8 cellular contexts compared by ENCODE assay signal in the genomic region with DNA sequence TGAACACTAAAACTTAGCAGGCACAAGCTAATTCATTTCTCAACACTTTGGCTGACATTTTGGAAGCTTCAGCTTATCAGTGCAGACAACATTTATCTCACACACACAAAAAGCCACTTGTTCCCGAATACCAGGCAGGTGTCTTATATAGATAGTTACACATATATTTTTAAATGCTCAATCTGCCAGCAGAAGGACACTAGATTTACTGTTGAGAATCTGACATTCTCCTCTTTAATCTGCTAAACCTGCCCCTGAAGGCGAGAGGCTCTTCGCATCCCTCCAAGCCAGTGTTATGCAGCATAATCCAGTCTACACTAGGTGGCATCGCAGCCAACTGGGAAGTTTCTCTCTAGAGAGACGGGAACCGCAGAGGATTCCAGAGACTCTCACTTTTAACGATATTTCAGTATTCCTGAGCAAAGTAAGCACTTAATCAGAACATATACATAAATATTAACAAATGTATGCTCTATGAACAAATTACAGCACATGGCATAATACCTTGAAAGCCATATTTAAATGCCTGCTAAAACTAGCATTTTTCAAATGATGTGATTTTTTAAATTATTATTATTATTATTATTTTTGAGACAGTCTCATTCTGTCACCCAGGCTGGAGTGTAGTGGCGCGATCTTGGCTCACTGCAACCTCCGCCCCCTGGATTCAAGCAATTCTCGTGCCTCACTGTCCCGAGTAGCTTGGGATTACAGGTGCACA.
DNase-seq lines count a peak whose midpoint lies in the region; ATAC-seq and TF ChIP-seq lines count a peak whose summit lies in the region.

No MANE protein-coding gene starts in this region.

- no peaks in the 10 kb centered on the region for H3K79me2 ChIP-seq in HCT116 (ENCODE audit: insufficient read depth, low read length)

- no peaks in the 10 kb centered on the region for H3K4me1 Mint-ChIP-seq in stimulated activated naive B cell treated with anti-CD40 and anti-IgM and Interleukin-4, amounts not matched to agents 10 μg/mL and 1 μg/mL and 100 μg/mL, for 72 hours
- no peaks in the 10 kb centered on the region for H3K4me1 Mint-ChIP-seq in activated T-helper 17 cell treated with anti-CD3 and anti-CD28 coated beads, Interleukin-2, amount 50 U/mL, for 72 hours

- TF ChIP-seq CTCF in AG10803 (conservative IDR thresholded peaks at IDR 0.05; ENCODE audit: low read length) (peak; percentile 80), HCT116 (IDR thresholded peaks at IDR 0.05 in 2 of 3, conservative IDR thresholded peaks at IDR 0.05 in 1 of 3; ENCODE audit: borderline replicate concordance in 1 of 3, insufficient read depth in 1 of 3, low read depth in 2 of 3, low read length in 2 of 3) (peak; percentile 71 to 77 (median 72)), fibroblast of the aortic adventitia (IDR thresholded peaks at IDR 0.05; ENCODE audit: insufficient read depth, low read length) (peak; percentile 79), psoas muscle (IDR thresholded peaks at IDR 0.05) (peak; percentile 39)

- peak overlapping the region; percentile 27 for H3K9ac ChIP-seq in HCT116 (ENCODE audit: low read length)

- ATAC-seq in HCT116, result peak; percentile 85
- ATAC-seq in psoas muscle, result no peak
- ATAC-seq in stimulated activated naive B cell treated with anti-CD40 and anti-IgM and Interleukin-4, amounts not matched to agents 10 μg/mL and 1 μg/mL and 100 μg/mL, for 72 hours (replicated peaks), result no peak
- no peak for ATAC-seq in GM19023 (IDR thresholded peaks at IDR 0.05; ENCODE audit: unreplicated experiment)
- ATAC-seq in activated T-helper 17 cell treated with anti-CD3 and anti-CD28 coated beads, Interleukin-2, amount 50 U/mL, for 72 hours (replicated peaks), result no peak

- no peak overlapping the region for H3K4me3 Mint-ChIP-seq in stimulated activated naive B cell treated with anti-CD40 and anti-IgM and Interleukin-4, amounts not matched to agents 10 μg/mL and 1 μg/mL and 100 μg/mL, for 72 hours
- H3K4me3 Mint-ChIP-seq in activated T-helper 17 cell treated with anti-CD3 and anti-CD28 coated beads, Interleukin-2, amount 50 U/mL, for 72 hours, result no peak overlapping the region

- H3K9me3 Mint-ChIP-seq in stimulated activated naive B cell treated with anti-CD40 and anti-IgM and Interleukin-4, amounts not matched to agents 10 μg/mL and 1 μg/mL and 100 μg/mL, for 72 hours, result no peaks in the 10 kb centered on the region
- H3K9me3 Mint-ChIP-seq in activated T-helper 17 cell treated with anti-CD3 and anti-CD28 coated beads, Interleukin-2, amount 50 U/mL, for 72 hours, result no peaks in the 10 kb centered on the region

- POLR2A ChIA-PET in HCT116 (lab: Charles Lee), result interaction anchor here (1.2 kb wide), 1 partner anchor 66 kb away, joined by 4 read pairs; no protein-coding TSS in a partner anchor

- peaks cover 34 to 51% of the 10 kb centered on the region in 2 experiments for H3K4me1 ChIP-seq in HCT116 (ENCODE audit: control insufficient read depth in 1 of 2, insufficient read depth in 2 of 2, low read length in 2 of 2)
- H3K4me1 ChIP-seq in SJSA1 (replicated peaks), result peaks cover 4% of the 10 kb centered on the region
- H3K4me1 ChIP-seq in psoas muscle, result no peaks in the 10 kb centered on the region

- H3K9me2 ChIP-seq in HCT116 (ENCODE audit: insufficient read depth), result no peaks in the 10 kb centered on the region

- TF ChIP-seq RAD21 in HCT116 (IDR thresholded peaks at IDR 0.05; ENCODE audit: low read depth), result peak; percentile 86

- TF ChIP-seq POLR2A in HCT116 (IDR thresholded peaks at IDR 0.05; ENCODE audit: borderline replicate concordance, extremely low read depth, insufficient read depth, insufficient read length), result no peak

- H3K27ac Mint-ChIP-seq in stimulated activated naive B cell treated with anti-CD40 and anti-IgM and Interleukin-4, amounts not matched to agents 10 μg/mL and 1 μg/mL and 100 μg/mL, for 72 hours, result no peak overlapping the region
- no peak overlapping the region for H3K27ac Mint-ChIP-seq in activated T-helper 17 cell treated with anti-CD3 and anti-CD28 coated beads, Interleukin-2, amount 50 U/mL, for 72 hours

- 45 to 48% (median 47%) methylated on average over 12 of the region's 12 CpGs for WGBS in psoas muscle, 3 donors

- H2AFZ ChIP-seq in HCT116 (ENCODE audit: low read depth, low read length, poor library complexity, severe bottlenecking), result peak overlapping the region; percentile 4

- peak overlapping the region; percentile 18 for H3K4me2 ChIP-seq in HCT116 (ENCODE audit: low read length)

- RAD21 ChIA-PET in HCT116 (lab: Charles Lee; ENCODE audit: low non-redundant PET in 1 of 2, low total read pairs in 2 of 2, uncharacterized antibody in 2 of 2, unreplicated experiment in 2 of 2), result interaction anchor here in 1 of 2 experiments (1.0 kb wide), 1 partner anchor 106 kb away, joined by 3 read pairs; no protein-coding TSS in a partner anchor

- H3K36me3 ChIP-seq in HCT116 (ENCODE audit: control insufficient read depth in 1 of 2, insufficient read depth in 2 of 2, low read length in 2 of 2) (no peaks in the 10 kb centered on the region), SJSA1 (no peaks in the 10 kb centered on the region), psoas muscle (ENCODE audit: insufficient read depth in 1 of 2, low read depth in 1 of 2) (no peaks in the 10 kb centered on the region)

- H3K36me3 Mint-ChIP-seq in stimulated activated naive B cell treated with anti-CD40 and anti-IgM and Interleukin-4, amounts not matched to agents 10 μg/mL and 1 μg/mL and 100 μg/mL, for 72 hours, result no peaks in the 10 kb centered on the region
- H3K36me3 Mint-ChIP-seq in activated T-helper 17 cell treated with anti-CD3 and anti-CD28 coated beads, Interleukin-2, amount 50 U/mL, for 72 hours (ENCODE audit: low read depth), result no peaks in the 10 kb centered on the region

- no TSS peak for BruUV-seq in HCT116 (replicated peaks; lab: Mats Ljungman, UMichigan)

- H3K27ac ChIP-seq in HCT116 (ENCODE audit: low read depth, low read length), result peak overlapping the region; percentile 4; the same call in 1 of the 2 replicates
- H3K27ac ChIP-seq in SJSA1, result no peak overlapping the region
- no peak overlapping the region for H3K27ac ChIP-seq in psoas muscle

- no peaks in the 10 kb centered on the region for H3K27me3 ChIP-seq in HCT116 (ENCODE audit: insufficient read depth, low read length)
- no peaks in the 10 kb centered on the region for H3K27me3 ChIP-seq in SJSA1 (replicated peaks)
- H3K27me3 ChIP-seq in psoas muscle (ENCODE audit: insufficient read depth in 3 of 3, low read length in 2 of 3), result no peaks in the 10 kb centered on the region

- H3K4me3 ChIP-seq in AG10803 (ENCODE audit: low read length), result no peak overlapping the region
- H3K4me3 ChIP-seq in HCT116 (replicated peaks in 1 of 2; ENCODE audit: low read depth in 1 of 2, low read length in 2 of 2), result no peak overlapping the region
- H3K4me3 ChIP-seq in SJSA1, result no peak overlapping the region
- no peak overlapping the region for H3K4me3 ChIP-seq in fibroblast of the aortic adventitia (ENCODE audit: low read depth, low read length)
- H3K4me3 ChIP-seq in psoas muscle, result no peak overlapping the region

- H3K9me3 ChIP-seq in HCT116 (ENCODE audit: control insufficient read depth in 1 of 2, insufficient read depth in 1 of 2, low read depth in 1 of 2, low read length in 2 of 2), result no peaks in the 10 kb centered on the region
- no peaks in the 10 kb centered on the region for H3K9me3 ChIP-seq in SJSA1 (replicated peaks)
- no peaks in the 10 kb centered on the region for H3K9me3 ChIP-seq in psoas muscle

- intact Hi-C loops in HCT116 (cut with micrococcal nuclease), result loop anchor here (10.0 kb wide), 1 partner anchor 252 kb away; the partner anchor contains the start of gene WDFY1
- intact Hi-C loops in psoas muscle (cut with DNase I), result loop anchor here in 1 of 2 donors (5.0 kb wide), 1 partner anchor 105 kb away; no protein-coding TSS in a partner anchor

- DNase-seq in AG10803 (ENCODE audit: low read depth), result peak; percentile 46
- DNase-seq in HCT116 (ENCODE audit: low read depth, low spot score), result peak; percentile 59
- peak; percentile 39 to 50 for DNase-seq in SJSA1 (ENCODE audit: low read depth in 1 of 2, low spot score in 2 of 2)
- DNase-seq in fibroblast of the aortic adventitia (ENCODE audit: low read depth), result peak; percentile 73
- DNase-seq in psoas muscle, result no peak
- no peak for DNase-seq in stimulated activated naive B cell treated with anti-CD40 and anti-IgM and Interleukin-4, amounts not matched to agents 10 μg/mL and 1 μg/mL and 100 μg/mL, for 72 hours

- peaks cover 20 to 25% of the 10 kb centered on the region in 2 donors for H3K27me3 Mint-ChIP-seq in stimulated activated naive B cell treated with anti-CD40 and anti-IgM and Interleukin-4, amounts not matched to agents 10 μg/mL and 1 μg/mL and 100 μg/mL, for 72 hours
- H3K27me3 Mint-ChIP-seq in activated T-helper 17 cell treated with anti-CD3 and anti-CD28 coated beads, Interleukin-2, amount 50 U/mL, for 72 hours, result peaks cover 20% of the 10 kb centered on the region

- CTCF ChIA-PET in HCT116 (lab: Charles Lee), result interaction anchor here (0.8 to 1.0 kb wide), 4 partner anchors 16 to 105 kb away, joined by 3 to 6 read pairs (median 4); no protein-coding TSS in a partner anchor

- H4K20me1 ChIP-seq in HCT116 (ENCODE audit: insufficient read depth), result no peaks in the 10 kb centered on the region

TF ChIP-seq in HCT116, 20 proteins besides CTCF, POLR2A, EP300 and RAD21:
- TF ChIP-seq FOSL1 (IDR thresholded peaks at IDR 0.05; ENCODE audit: low read depth), result no peak
- TF ChIP-seq POLR2AphosphoS5 (IDR thresholded peaks at IDR 0.05; ENCODE audit: low read depth, low read length), result 0 out of 2 replicates have a peak, but pooled peaks have one; percentile 36
- TF ChIP-seq EZH2 (IDR thresholded peaks at IDR 0.05), result no peak
- TF ChIP-seq CBX3 (IDR thresholded peaks at IDR 0.05; ENCODE audit: low read depth), result peak; percentile 74; the same call in 1 of the 2 replicates
- no peak for TF ChIP-seq ELF1 (IDR thresholded peaks at IDR 0.05; ENCODE audit: borderline replicate concordance, low read depth)
- TF ChIP-seq ATF3 (IDR thresholded peaks at IDR 0.05), result no peak
- no peak for TF ChIP-seq SRF (IDR thresholded peaks at IDR 0.05; ENCODE audit: low read depth)
- TF ChIP-seq SP1 (IDR thresholded peaks at IDR 0.05; ENCODE audit: low read depth), result no peak
- TF ChIP-seq, protein P1, sequence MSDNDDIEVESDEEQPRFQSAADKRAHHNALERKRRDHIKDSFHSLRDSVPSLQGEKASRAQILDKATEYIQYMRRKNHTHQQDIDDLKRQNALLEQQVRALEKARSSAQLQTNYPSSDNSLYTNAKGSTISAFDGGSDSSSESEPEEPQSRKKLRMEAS (IDR thresholded peaks at IDR 0.05), result peak; percentile 31; the same call in 1 of the 2 replicates
TF ChIP-seq in HCT116: peak in this region for 3.

Comparison
In these comparisons a context has a peak if more than half of its experiments do, and no peak if none do; other contexts are left out.
1. DNase-seq: peak in AG10803 (single experiment), HCT116 (single experiment), SJSA1 (2 of 2) and fibroblast of the aortic adventitia (single experiment); none in psoas muscle (0 of 2) and stimulated activated naive B cell treated with anti-CD40 and anti-IgM and Interleukin-4, amounts not matched to agents 10 μg/mL and 1 μg/mL and 100 μg/mL, for 72 hours (single experiment).
2. Peak in every context shown above with its lines, with median percentiles within 50 percentile points of each other: CTCF ChIP-seq.